ENCODE assay signal across 9 cellular contexts in genomic region chrX:70508296-70508911, GRCh38.
DNase-seq lines count a peak whose midpoint lies in the region; ATAC-seq and TF ChIP-seq lines count a peak whose summit lies in the region.
"Had no signal": no experiment of that assay in that cellular context is flagged by ENCODE, and none has a peak within 500 bp of the region (broad histone marks: within the 10 kb centered on the region; RNA-seq: fewer than 3 reads in every experiment).

No MANE protein-coding gene starts in this region.

- no peak overlapping the region for H3K4me2 ChIP-seq in neural progenitor cell

- intact Hi-C loops in activated CD4-positive, alpha-beta T cell treated with anti-CD3 and anti-CD28 coated beads, Interleukin-2, amount 10 ng/mL, durations not matched to agents 24 days and 14 days (cut with micrococcal nuclease) = loop anchor here (5.0 to 10.0 kb wide), 2 partner anchors 86 to 164 kb away; no protein-coding TSS in a partner anchor

- no peaks in the 10 kb centered on the region for H3K27me3 Mint-ChIP-seq in activated CD4-positive, alpha-beta T cell treated with anti-CD3 and anti-CD28 coated beads, Interleukin-2, amount 10 ng/mL, durations not matched to agents 24 days and 14 days
- H3K27me3 Mint-ChIP-seq in neural progenitor cell (ENCODE audit: insufficient read depth, low read depth) (peaks cover 10% of the 10 kb centered on the region), mesothelial cell of epicardium (ENCODE audit: low read depth) (no peaks in the 10 kb centered on the region)

- no peaks in the 10 kb centered on the region for H3K79me2 ChIP-seq in neural progenitor cell (ENCODE audit: low read depth)

- H3K27ac ChIP-seq in WERI-Rb-1 (no peak overlapping the region), neural progenitor cell (no peak overlapping the region)

- H3F3A ChIP-seq in neural progenitor cell (ENCODE audit: low read depth) = no peaks in the 10 kb centered on the region

- no peak overlapping the region for H3K9ac ChIP-seq in neural progenitor cell

- peak; percentile 72 for ATAC-seq in HG03432 (IDR thresholded peaks at IDR 0.05; ENCODE audit: unreplicated experiment)
- ATAC-seq in HG03139 (IDR thresholded peaks at IDR 0.05; ENCODE audit: unreplicated experiment) = no peak
- ATAC-seq: naive thymus-derived CD8-positive, alpha-beta T cell had no signal

- H3K4me1 Mint-ChIP-seq in activated CD4-positive, alpha-beta T cell treated with anti-CD3 and anti-CD28 coated beads, Interleukin-2, amount 10 ng/mL, durations not matched to agents 24 days and 14 days = peaks cover 35% of the 10 kb centered on the region
- H3K4me1 Mint-ChIP-seq in neural progenitor cell = peaks cover 3% of the 10 kb centered on the region
- peaks cover 7% of the 10 kb centered on the region for H3K4me1 Mint-ChIP-seq in mesothelial cell of epicardium

- TF ChIP-seq CTCF in WERI-Rb-1 (IDR thresholded peaks at IDR 0.05; ENCODE audit: low read depth, low read length) (no peak), neural progenitor cell (IDR thresholded peaks at IDR 0.05) (no peak), mesothelial cell of epicardium (IDR thresholded peaks at IDR 0.05; ENCODE audit: unreplicated experiment) (no peak)

- DNase-seq in activated CD4-positive, alpha-beta T cell treated with anti-CD3 and anti-CD28 coated beads, Interleukin-2, amount 10 ng/mL, durations not matched to agents 24 days and 14 days = peak; percentile 57
- DNase-seq in activated CD4-positive, alpha-beta T cell treated with anti-CD3 and anti-CD28 coated beads, Interleukin-2, amount 50 U/mL, for 4 hours = no peak
- DNase-seq in WERI-Rb-1 = peak; percentile 31
- peak; percentile 5 for DNase-seq in neural progenitor cell (ENCODE audit: low spot score)
- DNase-seq in mesothelial cell of epicardium (ENCODE audit: low spot score in 2 of 2, unreplicated experiment in 2 of 2) = no peak
- DNase-seq in HAP-1 (ENCODE audit: low spot score in 2 of 2) = no peak
- DNase-seq: naive thymus-derived CD8-positive, alpha-beta T cell had no signal

- peak overlapping the region; percentile 72 for H3K4me3 Mint-ChIP-seq in activated CD4-positive, alpha-beta T cell treated with anti-CD3 and anti-CD28 coated beads, Interleukin-2, amount 10 ng/mL, durations not matched to agents 24 days and 14 days
- H3K4me3 Mint-ChIP-seq in neural progenitor cell (no peak overlapping the region), mesothelial cell of epicardium (no peak overlapping the region)
- H3K4me3 Mint-ChIP-seq: naive thymus-derived CD8-positive, alpha-beta T cell had no signal

- peak overlapping the region; percentile 85 for H3K27ac Mint-ChIP-seq in activated CD4-positive, alpha-beta T cell treated with anti-CD3 and anti-CD28 coated beads, Interleukin-2, amount 10 ng/mL, durations not matched to agents 24 days and 14 days
- H3K27ac Mint-ChIP-seq in neural progenitor cell (no peak overlapping the region), mesothelial cell of epicardium (no peak overlapping the region)

- peaks cover 15% of the 10 kb centered on the region for H4K20me1 ChIP-seq in neural progenitor cell (ENCODE audit: low read depth)

- H3K36me3 ChIP-seq in WERI-Rb-1 (no peaks in the 10 kb centered on the region), neural progenitor cell (no peaks in the 10 kb centered on the region), HAP-1 (replicated peaks) (peaks cover 6% of the 10 kb centered on the region)

- H3K4me3 ChIP-seq in WERI-Rb-1 (ENCODE audit: low read depth, low read length) = no peak overlapping the region
- H3K4me3 ChIP-seq in neural progenitor cell = no peak overlapping the region
- no peak overlapping the region for H3K4me3 ChIP-seq in HAP-1

- H3K9me3 ChIP-seq in WERI-Rb-1 (ENCODE audit: severe bottlenecking) (no peaks in the 10 kb centered on the region), neural progenitor cell (ENCODE audit: low read depth) (no peaks in the 10 kb centered on the region), HAP-1 (no peaks in the 10 kb centered on the region)

- no peaks in the 10 kb centered on the region for H3K4me1 ChIP-seq in neural progenitor cell
- no peaks in the 10 kb centered on the region for H3K4me1 ChIP-seq in HAP-1

- H3K27me3 ChIP-seq in WERI-Rb-1 (ENCODE audit: insufficient read depth, low read depth, severe bottlenecking) (peaks cover 6% of the 10 kb centered on the region), neural progenitor cell (no peaks in the 10 kb centered on the region), HAP-1 (ENCODE audit: low read depth) (no peaks in the 10 kb centered on the region)

- in situ Hi-C loops in HAP-1 (cut with MboI; ENCODE audit: low sequenced_read_pairs) = no loop called here

- H3K9me3 Mint-ChIP-seq in activated CD4-positive, alpha-beta T cell treated with anti-CD3 and anti-CD28 coated beads, Interleukin-2, amount 10 ng/mL, durations not matched to agents 24 days and 14 days = peaks cover 9% of the 10 kb centered on the region
- peaks cover 11% of the 10 kb centered on the region for H3K9me3 Mint-ChIP-seq in neural progenitor cell
- peaks cover 18% of the 10 kb centered on the region for H3K9me3 Mint-ChIP-seq in mesothelial cell of epicardium

- no peak overlapping the region for H2AFZ ChIP-seq in neural progenitor cell (replicated peaks)

- peaks cover 9% of the 10 kb centered on the region for H3K36me3 Mint-ChIP-seq in activated CD4-positive, alpha-beta T cell treated with anti-CD3 and anti-CD28 coated beads, Interleukin-2, amount 10 ng/mL, durations not matched to agents 24 days and 14 days (ENCODE audit: low read depth)
- H3K36me3 Mint-ChIP-seq in neural progenitor cell = peaks cover 2% of the 10 kb centered on the region
- H3K36me3 Mint-ChIP-seq in mesothelial cell of epicardium = no peaks in the 10 kb centered on the region

Comparison
In these comparisons a context has a peak if more than half of its experiments do, and no peak if none do; other contexts are left out.
1. DNase-seq: peak in activated CD4-positive, alpha-beta T cell treated with anti-CD3 and anti-CD28 coated beads, Interleukin-2, amount 10 ng/mL, durations not matched to agents 24 days and 14 days (single experiment), WERI-Rb-1 (single experiment) and neural progenitor cell (single experiment); none in activated CD4-positive, alpha-beta T cell treated with anti-CD3 and anti-CD28 coated beads, Interleukin-2, amount 50 U/mL, for 4 hours (0 of 2), mesothelial cell of epicardium (0 of 2) and HAP-1 (0 of 2).